ENCODE assay signal across 8 cellular contexts in the genomic region with DNA sequence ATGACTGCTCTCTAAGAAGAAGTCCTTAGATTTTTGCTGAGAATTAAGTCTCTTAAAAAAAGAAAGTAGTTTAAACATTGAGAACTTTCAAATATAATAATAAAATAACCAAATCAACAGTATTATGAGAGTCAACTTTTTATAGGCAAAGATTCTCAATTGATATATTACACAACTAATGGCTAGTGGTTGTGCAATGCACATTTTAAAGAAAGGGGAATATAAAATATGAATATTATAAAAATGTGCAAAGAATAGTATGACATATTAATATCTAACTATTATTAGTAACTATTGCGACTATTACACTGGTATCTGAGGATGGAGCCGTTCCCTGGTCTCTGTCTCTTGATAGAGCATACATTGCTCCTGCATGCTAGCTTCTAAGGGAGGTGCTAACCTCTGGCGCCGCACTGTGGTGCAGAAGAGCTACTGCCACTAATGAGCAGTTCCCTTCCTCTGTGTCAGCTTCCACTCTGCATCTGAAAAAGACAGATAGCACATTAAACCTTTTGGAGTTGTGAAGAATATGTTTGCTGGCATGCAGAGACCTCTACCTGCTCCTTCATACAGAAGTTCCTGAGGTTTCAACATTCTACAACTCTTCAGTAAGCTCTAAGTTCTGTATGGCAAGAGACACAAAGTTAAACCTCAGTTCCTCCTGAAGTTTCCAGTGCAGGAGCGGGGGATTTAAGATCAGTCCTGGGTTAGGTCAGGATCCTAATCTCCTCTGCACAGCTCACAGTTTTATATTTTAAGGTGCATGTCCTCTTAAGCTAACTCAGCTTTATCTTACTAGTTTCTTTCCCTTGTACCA. TPM values are rescaled to one million over a fixed set of nuclear protein-coding genes. Genes with fewer than 3 reads are reported as not detected.
DNase-seq lines count a peak whose midpoint lies in the region; ATAC-seq and TF ChIP-seq lines count a peak whose summit lies in the region.

No MANE protein-coding gene starts in this region.

- in situ Hi-C loops in Caki2 (cut with HindIII; ENCODE audit: low pct_unique_long_range_greater_than_20kb, low sequenced_read_pairs) = no loop called here

- TF ChIP-seq CTCF in foreskin fibroblast (IDR thresholded peaks at IDR 0.05; ENCODE audit: low read depth, low read length) (peak; percentile 94), osteocyte (IDR thresholded peaks at IDR 0.05) (peak; percentile 89)

- H3K9me3 Mint-ChIP-seq in osteocyte (ENCODE audit: unreplicated experiment) = no peaks in the 10 kb centered on the region

- peaks cover 8% of the 10 kb centered on the region for H3K4me1 Mint-ChIP-seq in osteocyte (ENCODE audit: unreplicated experiment)

- ATAC-seq in GM19043 (IDR thresholded peaks at IDR 0.05; ENCODE audit: low read depth, unreplicated experiment) (peak; percentile 98), HG03196 (IDR thresholded peaks at IDR 0.05; ENCODE audit: unreplicated experiment) (peak; percentile 81)

- H3K4me3 ChIP-seq in foreskin fibroblast (ENCODE audit: low read depth in 1 of 2, low read length in 2 of 2) = no peak overlapping the region

- no peak overlapping the region for H3K4me3 Mint-ChIP-seq in osteocyte (ENCODE audit: unreplicated experiment)

- peaks cover 60% of the 10 kb centered on the region for H3K27me3 Mint-ChIP-seq in osteocyte (ENCODE audit: unreplicated experiment)

- peak; percentile 35 for DNase-seq in Caki2 (ENCODE audit: low read depth)
- DNase-seq in NCI-H69 (lab: John Stamatoyannopoulos, UW) = peak; percentile 59
- DNase-seq in activated CD8-positive, alpha-beta memory T cell treated with anti-CD3 and anti-CD28 coated beads for 4 hours (ENCODE audit: low read depth in 2 of 2) = peak; percentile 11 to 12
- DNase-seq in foreskin fibroblast = peak; percentile 35 to 74
- no peak for DNase-seq in osteocyte (ENCODE audit: extremely low spot score, unreplicated experiment)
- DNase-seq in occipital lobe (lab: John Stamatoyannopoulos, UW) = no peak

- H3K36me3 Mint-ChIP-seq in osteocyte (ENCODE audit: unreplicated experiment) = no peaks in the 10 kb centered on the region

- no peak overlapping the region for H3K27ac Mint-ChIP-seq in osteocyte (ENCODE audit: unreplicated experiment)

RNA-seq across cellular contexts. Expression of gene SLC9A2, which starts 3.5 kb away (rescaled TPM):
- 5.8 and 6.2 TPM in 2 replicates for total RNA-seq in Caki2 (2014; rRNA removed; shearing (Covaris generic); ENCODE audit: low replicate concordance)
- total RNA-seq in osteocyte (not detected in 2 replicates), occipital lobe (2.0 TPM)

Comparison
In these comparisons a context has a peak if more than half of its experiments do, and no peak if none do; other contexts are left out.
1. DNase-seq: peak in Caki2 (single experiment), NCI-H69 (single experiment), activated CD8-positive, alpha-beta memory T cell treated with anti-CD3 and anti-CD28 coated beads for 4 hours (2 of 2) and foreskin fibroblast (2 of 2); none in osteocyte (single experiment) and occipital lobe (single experiment).